Comparison of ENCODE assay signal across 13 cellular contexts in genomic region chr18:3649559-3650426, GRCh38.
DNase-seq lines count a peak whose midpoint lies in the region; ATAC-seq, FAIRE-seq and TF ChIP-seq lines count a peak whose summit lies in the region.
"Had no signal": no experiment of that assay in that cellular context is flagged by ENCODE, and none has a peak within 500 bp of the region (broad histone marks: within the 10 kb centered on the region; RNA-seq: fewer than 3 reads in every experiment).

No MANE protein-coding gene starts in this region.

- peaks cover 6 to 17% of the 10 kb centered on the region in 2 donors for H3K4me1 Mint-ChIP-seq in stimulated activated naive B cell treated with anti-CD40 and anti-IgM and Interleukin-4, amounts not matched to agents 10 μg/mL and 1 μg/mL and 100 μg/mL, for 72 hours
- H3K4me1 Mint-ChIP-seq: IgD-negative memory B cell had no signal

- H3K79me2 ChIP-seq in K562 (ENCODE audit: control insufficient read depth, insufficient read depth, low read length) = peaks cover 18% of the 10 kb centered on the region

- no TSS peak for BruUV-seq in K562 (replicated peaks; lab: Mats Ljungman, UMichigan)

- H3K27me3 ChIP-seq in left ventricle myocardium inferior (ENCODE audit: low read depth) (no peaks in the 10 kb centered on the region), K562 (ENCODE audit: control insufficient read depth in 2 of 2, insufficient read depth in 2 of 2, low read length in 2 of 2) (no peaks in the 10 kb centered on the region; a peak in 1 of 5 replicates)
- H3K27me3 ChIP-seq: spleen had no signal

- H3K36me3 Mint-ChIP-seq in stimulated activated naive B cell treated with anti-CD40 and anti-IgM and Interleukin-4, amounts not matched to agents 10 μg/mL and 1 μg/mL and 100 μg/mL, for 72 hours = no peaks in the 10 kb centered on the region
- H3K36me3 Mint-ChIP-seq: IgD-negative memory B cell had no signal

- peaks cover 0 to 7% of the 10 kb centered on the region in 2 donors for H3K9me3 Mint-ChIP-seq in stimulated activated naive B cell treated with anti-CD40 and anti-IgM and Interleukin-4, amounts not matched to agents 10 μg/mL and 1 μg/mL and 100 μg/mL, for 72 hours
- H3K9me3 Mint-ChIP-seq: IgD-negative memory B cell had no signal

- ATAC-seq in Right ventricle myocardium superior (ENCODE audit: poor library complexity) = peak; percentile 31
- no peak for ATAC-seq in K562
- ATAC-seq in HG02885 (IDR thresholded peaks at IDR 0.05; ENCODE audit: poor library complexity, unreplicated experiment) = no peak
- no peak for ATAC-seq in stimulated activated naive B cell treated with anti-CD40 and anti-IgM and Interleukin-4, amounts not matched to agents 10 μg/mL and 1 μg/mL and 100 μg/mL, for 72 hours (replicated peaks)

- TF ChIP-seq CTCF in left ventricle myocardium inferior (IDR thresholded peaks at IDR 0.05; ENCODE audit: borderline replicate concordance) = no peak
- TF ChIP-seq CTCF in K562 (IDR thresholded peaks at IDR 0.05 in 2 of 3, conservative IDR thresholded peaks at IDR 0.05 in 1 of 3; ENCODE audit: insufficient read depth in 2 of 3, low read depth in 1 of 3, low read length in 3 of 3) = no peak

- TF ChIP-seq RAD21 in K562 (CRISPR knock-in tag; conservative IDR thresholded peaks at IDR 0.05 in 1 of 2, IDR thresholded peaks at IDR 0.05 in 1 of 2) = no peak

- in situ Hi-C loops in K562 (cut with MboI) = no loop called here

- H3K4me1 ChIP-seq in left ventricle myocardium inferior (peaks cover 9% of the 10 kb centered on the region), K562 (replicated peaks in 1 of 2; ENCODE audit: control insufficient read depth in 2 of 2, insufficient read depth in 2 of 2, low read length in 2 of 2) (peaks cover 37 to 46% of the 10 kb centered on the region in 2 experiments)

- no peak overlapping the region for H3K4me3 Mint-ChIP-seq in stimulated activated naive B cell treated with anti-CD40 and anti-IgM and Interleukin-4, amounts not matched to agents 10 μg/mL and 1 μg/mL and 100 μg/mL, for 72 hours
- H3K4me3 Mint-ChIP-seq: IgD-negative memory B cell had no signal

- no peaks in the 10 kb centered on the region for H3K9me1 ChIP-seq in K562 (ENCODE audit: control insufficient read depth, insufficient read depth, low read length)

- H3K27ac Mint-ChIP-seq in stimulated activated naive B cell treated with anti-CD40 and anti-IgM and Interleukin-4, amounts not matched to agents 10 μg/mL and 1 μg/mL and 100 μg/mL, for 72 hours = no peak overlapping the region

- POLR2A ChIA-PET in K562 (lab: Yijun Ruan, JAX) = interaction anchor here (0.7 to 6.3 kb wide), 10 partner anchors 9 to 199 kb away, joined by 3 to 80 read pairs (median 4); no protein-coding TSS in a partner anchor

- peak overlapping the region; percentile 48 to 49; a peak in 3 of 4 replicates for H3K9ac ChIP-seq in K562 (ENCODE audit: insufficient read depth in 1 of 2, low read depth in 2 of 2, low read length in 2 of 2)

- FAIRE-seq in K562 (lab: Jason Lieb, UNC) = peak; percentile 32

- peak; percentile 80 for TF ChIP-seq EP300 in K562 (IDR thresholded peaks at IDR 0.05; ENCODE audit: low read length)

- H3K27me3 Mint-ChIP-seq in stimulated activated naive B cell treated with anti-CD40 and anti-IgM and Interleukin-4, amounts not matched to agents 10 μg/mL and 1 μg/mL and 100 μg/mL, for 72 hours = peaks cover 0 to under 1% of the 10 kb centered on the region in 2 donors

- no peaks in the 10 kb centered on the region for H3K36me3 ChIP-seq in left ventricle myocardium inferior
- H3K36me3 ChIP-seq in K562 (ENCODE audit: control insufficient read depth, insufficient read depth, low read length) = no peaks in the 10 kb centered on the region; the same call in 2 of the 3 replicates
- H3K36me3 ChIP-seq: spleen had no signal

- CTCF ChIA-PET in K562 (lab: Yijun Ruan, JAX; ENCODE audit: low intra/inter-chr PET ratio) = no interaction called here

- no peak for TF ChIP-seq POLR2A in K562 (conservative IDR thresholded peaks at IDR 0.05)

- H3K4me2 ChIP-seq in K562 (ENCODE audit: insufficient read depth, low read length) = peak overlapping the region; percentile 67

- H3K27ac ChIP-seq in left ventricle myocardium inferior (replicated peaks) (no peak overlapping the region), K562 (ENCODE audit: extremely low read depth, low read depth, low read length) (peak overlapping the region; percentile 42; the same call in 1 of the 3 replicates)

- intact Hi-C loops in Right ventricle myocardium superior (cut with DNase I) = no loop called here
- intact Hi-C loops in left ventricle myocardium inferior (cut with micrococcal nuclease) = no loop called here
- intact Hi-C loops in K562 (cut with micrococcal nuclease) = no loop called here

- DNase-seq in Right ventricle myocardium superior (no peak), left ventricle myocardium inferior (no peak), K562 (ENCODE audit: extremely low read depth in 1 of 4, low spot score in 3 of 4) (peak in 2 of 4 experiments; percentile 43 to 66), kidney glomerular epithelial cell (lab: John Stamatoyannopoulos, UW) (peak; percentile 93), ureter (ENCODE audit: low spot score) (no peak), NCI-H345 treated with DMSO at 0.1 percent for 48 hours (lab: John Stamatoyannopoulos, UW; ENCODE audit: unreplicated experiment) (no peak)
- DNase-seq in stimulated activated naive B cell treated with anti-CD40 and anti-IgM and Interleukin-4, amounts not matched to agents 10 μg/mL and 1 μg/mL and 100 μg/mL, for 72 hours = no peak
- DNase-seq: AML-193, spleen, substantia nigra had no signal

- WGBS in K562 (ENCODE audit: insufficient coverage, low coverage, missing lambda C conversion rate) = 3% methylated on average over 8 of the region's 8 CpGs

- peak overlapping the region; percentile 66 for H2AFZ ChIP-seq in K562 (ENCODE audit: low read depth, low read length)

- H3K4me3 ChIP-seq in left ventricle myocardium inferior (no peak overlapping the region), K562 (no peak overlapping the region)
- H3K4me3 ChIP-seq: coronary artery, spleen had no signal

- H4K20me1 ChIP-seq in K562 (replicated peaks; ENCODE audit: control insufficient read depth, insufficient read depth, low read length) = no peaks in the 10 kb centered on the region

- no peaks in the 10 kb centered on the region for H3K9me3 ChIP-seq in left ventricle myocardium inferior (replicated peaks)
- H3K9me3 ChIP-seq in K562 (replicated peaks; ENCODE audit: control insufficient read depth, insufficient read depth, low read depth, low read length) = no peaks in the 10 kb centered on the region
- H3K9me3 ChIP-seq: spleen had no signal

TF ChIP-seq in K562, 482 proteins besides CTCF, POLR2A, EP300 and RAD21 (continues in another document):
- TF ChIP-seq HNRNPL (IDR thresholded peaks at IDR 0.05; ENCODE audit: low read depth, low read length) = no peak
- TF ChIP-seq ATF1 (CRISPR knock-in tag; IDR thresholded peaks at IDR 0.05) = no peak
- peak; percentile 82 for TF ChIP-seq ATF1 (tag; IDR thresholded peaks at IDR 0.05)
- TF ChIP-seq, protein P1, sequence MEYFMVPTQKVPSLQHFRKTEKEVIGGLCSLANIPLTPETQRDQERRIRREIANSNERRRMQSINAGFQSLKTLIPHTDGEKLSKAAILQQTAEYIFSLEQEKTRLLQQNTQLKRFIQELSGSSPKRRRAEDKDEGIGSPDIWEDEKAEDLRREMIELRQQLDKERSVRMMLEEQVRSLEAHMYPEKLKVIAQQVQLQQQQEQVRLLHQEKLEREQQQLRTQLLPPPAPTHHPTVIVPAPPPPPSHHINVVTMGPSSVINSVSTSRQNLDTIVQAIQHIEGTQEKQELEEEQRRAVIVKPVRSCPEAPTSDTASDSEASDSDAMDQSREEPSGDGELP (CRISPR knock-in tag; IDR thresholded peaks at IDR 0.05; ENCODE audit: borderline replicate concordance) = peak; percentile 38; the same call in 1 of the 2 replicates
- TF ChIP-seq ARNT (IDR thresholded peaks at IDR 0.05) = no peak
- TF ChIP-seq SREBF2 (CRISPR knock-in tag; IDR thresholded peaks at IDR 0.05) = no peak
- no peak for TF ChIP-seq ZNF57 (CRISPR knock-in tag; IDR thresholded peaks at IDR 0.05)
- no peak for TF ChIP-seq ZNF696 (CRISPR knock-in tag; conservative IDR thresholded peaks at IDR 0.05)
- peak; percentile 86 for TF ChIP-seq NFE2 (IDR thresholded peaks at IDR 0.05; ENCODE audit: low read depth)
- peak; percentile 67 for TF ChIP-seq ETV1 (tag; conservative IDR thresholded peaks at IDR 0.05; ENCODE audit: low read depth)
- TF ChIP-seq DMBX1 (CRISPR knock-in tag; IDR thresholded peaks at IDR 0.05; ENCODE audit: borderline replicate concordance) = peak; percentile 82
- peak; percentile 61 for TF ChIP-seq MYC (IDR thresholded peaks at IDR 0.05; ENCODE audit: low read depth, low read length)
- TF ChIP-seq MYC (CRISPR knock-in tag; IDR thresholded peaks at IDR 0.05; ENCODE audit: borderline replicate concordance, low read depth) = no peak
- TF ChIP-seq POLR2AphosphoS2 (IDR thresholded peaks at IDR 0.05; ENCODE audit: low read length) = no peak
- TF ChIP-seq CREB1 (IDR thresholded peaks at IDR 0.05) = no peak
- no peak for TF ChIP-seq CREB1 (CRISPR knock-in tag; IDR thresholded peaks at IDR 0.05)
- no peak for TF ChIP-seq TRIM25 (IDR thresholded peaks at IDR 0.05; ENCODE audit: borderline replicate concordance)
- no peak for TF ChIP-seq TOE1 (IDR thresholded peaks at IDR 0.05; ENCODE audit: borderline replicate concordance)
- no peak for TF ChIP-seq TOE1 (CRISPR knock-in tag; IDR thresholded peaks at IDR 0.05; ENCODE audit: borderline replicate concordance, low read depth)
- peak; percentile 89 to 90 for TF ChIP-seq RCOR1 (IDR thresholded peaks at IDR 0.05; ENCODE audit: borderline replicate concordance in 1 of 2, low read depth in 2 of 2, low read length in 2 of 2)
- no peak for TF ChIP-seq POLR3G (IDR thresholded peaks at IDR 0.05; ENCODE audit: extremely low read depth, insufficient read length, insufficient replicate concordance)
- TF ChIP-seq PTRF (tag; IDR thresholded peaks at IDR 0.05) = peak; percentile 71; the same call in 1 of the 2 replicates
- no peak for TF ChIP-seq SUPT5H (IDR thresholded peaks at IDR 0.05)
